15 cellular contexts compared by ENCODE assay signal in the genomic region with DNA sequence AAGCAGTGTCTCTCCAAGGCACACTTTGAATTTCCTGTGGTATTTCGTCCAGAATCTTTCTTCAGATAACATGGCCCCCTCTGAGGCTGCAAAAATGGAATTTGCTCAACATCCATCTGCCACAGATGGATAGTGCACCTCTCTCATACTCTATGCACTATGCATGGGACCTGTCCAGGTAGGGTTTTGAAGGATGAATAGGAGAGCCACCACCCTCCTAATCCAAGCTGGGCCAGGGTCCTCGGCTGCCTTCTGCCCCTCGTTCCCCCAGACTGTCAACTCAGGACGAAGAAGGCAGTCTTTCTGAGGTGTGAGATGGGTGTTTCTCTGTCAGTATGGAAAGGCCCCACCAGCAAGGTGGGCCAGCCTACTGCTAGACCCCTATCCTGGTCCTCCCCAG. TPM values are rescaled to one million over a fixed set of nuclear protein-coding genes. Genes with fewer than 3 reads are reported as not detected.
DNase-seq lines count a peak whose midpoint lies in the region; ATAC-seq, FAIRE-seq and TF ChIP-seq lines count a peak whose summit lies in the region.
"Had no signal": no experiment of that assay in that cellular context is flagged by ENCODE, and none has a peak within 500 bp of the region (broad histone marks: within the 10 kb centered on the region; RNA-seq: fewer than 3 reads in every experiment).

No MANE protein-coding gene starts in this region.

- H3K9me3 ChIP-seq in right atrium auricular region, result peaks cover 0 to 4% of the 10 kb centered on the region in 2 donors
- H3K9me3 ChIP-seq in H1 (ENCODE audit: insufficient read depth in 2 of 2, low read depth in 1 of 2, low read length in 1 of 2), result peaks cover 0 to 5% of the 10 kb centered on the region in 2 experiments; a peak in 2 of 4 replicates
- no peaks in the 10 kb centered on the region for H3K9me3 ChIP-seq in trophoblast cell (ENCODE audit: insufficient read depth, low read depth, low read length)
- H3K9me3 ChIP-seq in WERI-Rb-1 (ENCODE audit: severe bottlenecking), result no peaks in the 10 kb centered on the region

- peaks cover 7% of the 10 kb centered on the region for H3K4me1 Mint-ChIP-seq in stimulated activated effector memory CD8-positive, alpha-beta T cell treated with anti-CD3 and anti-CD28 coated beads, Interleukin-12 subunit alpha, Interleukin-12 subunit beta, amount 100 ng/mL, for 72 hours

- peak overlapping the region; percentile 97 for H4K91ac ChIP-seq in H1 (replicated peaks; ENCODE audit: insufficient read length, low read length)
- no peak overlapping the region for H4K91ac ChIP-seq in trophoblast cell (ENCODE audit: low read depth, low read length)

- H3K79me2 ChIP-seq in H1 (ENCODE audit: control insufficient read depth in 1 of 2, insufficient read depth in 2 of 2, low read length in 2 of 2) (peaks cover 19 to 28% of the 10 kb centered on the region in 2 experiments), trophoblast cell (ENCODE audit: control insufficient read depth, insufficient read depth, low read length, poor library complexity) (no peaks in the 10 kb centered on the region)

- H3K9me3 Mint-ChIP-seq in stimulated activated effector memory CD8-positive, alpha-beta T cell treated with anti-CD3 and anti-CD28 coated beads, Interleukin-12 subunit alpha, Interleukin-12 subunit beta, amount 100 ng/mL, for 72 hours, result no peaks in the 10 kb centered on the region

- no peak overlapping the region for H3K4me3 ChIP-seq in right atrium auricular region
- H3K4me3 ChIP-seq in H1 (ENCODE audit: extremely low read depth in 1 of 4, insufficient read depth in 2 of 4, low read depth in 3 of 4, low read length in 4 of 4), result no peak overlapping the region
- H3K4me3 ChIP-seq in trophoblast cell (ENCODE audit: low read depth, low read length), result no peak overlapping the region
- H3K4me3 ChIP-seq in WERI-Rb-1 (ENCODE audit: low read depth, low read length), result no peak overlapping the region
- H3K4me3 ChIP-seq: BLaER1 treated with 17β-estradiol and CSF1 and Interleukin-3, amounts not matched to agents 10 nM and 100 nM had no signal

- CTCF ChIA-PET in H1 (lab: Charles Lee; ENCODE audit: partially characterized antibody), result no interaction called here

- H3K14ac ChIP-seq in H1 (ENCODE audit: insufficient read length) (peak overlapping the region; percentile 25), trophoblast cell (ENCODE audit: low read length) (no peak overlapping the region)

- POLR2A ChIA-PET in H1 (lab: Charles Lee; ENCODE audit: partially characterized antibody), result interaction anchor here (2.0 kb wide), 1 partner anchor 28 kb away, joined by 4 read pairs; no protein-coding TSS in a partner anchor

- peak overlapping the region; percentile 67 for H2BK120ac ChIP-seq in H1 (replicated peaks; ENCODE audit: low read depth, low read length)
- H2BK120ac ChIP-seq in trophoblast cell (ENCODE audit: insufficient read depth, low read length, poor library complexity), result no peak overlapping the region

- TF ChIP-seq RAD21 in H1 (IDR thresholded peaks at IDR 0.05 in 1 of 2, conservative IDR thresholded peaks at IDR 0.05 in 1 of 2; ENCODE audit: low read depth in 2 of 2, low read length in 2 of 2), result no peak

- H2BK5ac ChIP-seq in H1 (ENCODE audit: low read depth, low read length), result peak overlapping the region; percentile 99; the same call in 1 of the 2 replicates
- no peak overlapping the region for H2BK5ac ChIP-seq in trophoblast cell (ENCODE audit: low read depth, low read length, poor library complexity)

- WGBS in H1 (ENCODE audit: extremely low coverage in 1 of 2, insufficient coverage in 1 of 2, insufficient read length in 1 of 2, insufficient replicate concordance in 2 of 2, low coverage in 1 of 2, low lambda C conversion rate in 2 of 2, missing lambda C conversion rate in 1 of 2), 2 experiments, result 57% methylated on average over 4 of the region's 4 CpGs; no CpG with 5 or more reads in 1 of the 2 experiments
- no CpG with 5 or more reads among the region's 4 CpGs for WGBS in trophoblast cell (ENCODE audit: extremely low coverage, insufficient coverage, insufficient read length)

- H3K27ac ChIP-seq in right atrium auricular region (no peak overlapping the region), H1 (ENCODE audit: low read depth, low read length) (no peak overlapping the region), trophoblast cell (ENCODE audit: low read depth, low read length) (no peak overlapping the region), WERI-Rb-1 (no peak overlapping the region)
- H3K27ac ChIP-seq: BLaER1 treated with 17β-estradiol and CSF1 and Interleukin-3, amounts not matched to agents 10 nM and 100 nM had no signal

- intact Hi-C loops in left cardiac atrium (cut with DNase I), result no loop called here

- H3K36me3 ChIP-seq in right atrium auricular region, result no peaks in the 10 kb centered on the region
- H3K36me3 ChIP-seq in H1 (ENCODE audit: control insufficient read depth in 2 of 4, insufficient read depth in 4 of 4, low read length in 3 of 4), result peaks cover 0 to 10% (median 9%) of the 10 kb centered on the region in 4 experiments; a peak in 5 of 8 replicates
- no peaks in the 10 kb centered on the region for H3K36me3 ChIP-seq in trophoblast cell (ENCODE audit: control insufficient read depth in 1 of 2, insufficient read depth in 2 of 2, low read length in 2 of 2)
- no peaks in the 10 kb centered on the region for H3K36me3 ChIP-seq in WERI-Rb-1
- H3K36me3 ChIP-seq: BLaER1 treated with 17β-estradiol and CSF1 and Interleukin-3, amounts not matched to agents 10 nM and 100 nM had no signal

- ATAC-seq in left cardiac atrium (no peak), GM21423 (IDR thresholded peaks at IDR 0.05; ENCODE audit: unreplicated experiment) (no peak)
- ATAC-seq in stimulated activated effector memory CD8-positive, alpha-beta T cell treated with anti-CD3 and anti-CD28 coated beads, Interleukin-12 subunit alpha, Interleukin-12 subunit beta, amount 100 ng/mL, for 72 hours, result no peak

- peak overlapping the region; percentile 79 for H3K4ac ChIP-seq in H1 (replicated peaks; ENCODE audit: insufficient read length, low read depth, low read length)
- no peak overlapping the region for H3K4ac ChIP-seq in trophoblast cell (ENCODE audit: low read depth, low read length)

- peak; percentile 1 for DNase-seq in left cardiac atrium
- no peak for DNase-seq in right atrium auricular region (ENCODE audit: low spot score)
- no peak for DNase-seq in H1 (ENCODE audit: low read depth in 1 of 2, low spot score in 2 of 2)
- DNase-seq in trophoblast cell, result no peak
- DNase-seq in WERI-Rb-1, result no peak
- no peak for DNase-seq in stimulated activated effector memory CD8-positive, alpha-beta T cell treated with anti-CD3 and anti-CD28 coated beads, Interleukin-12 subunit alpha, Interleukin-12 subunit beta, amount 100 ng/mL, for 72 hours (ENCODE audit: low spot score in 2 of 2)
- DNase-seq: ACHN; CD4-positive, CD25-positive, alpha-beta regulatory T cell; DMS53; GF-D8; GOT3; HCEC 1CT; IMR-90 had no signal

- no peak overlapping the region for H2BK15ac ChIP-seq in H1 (ENCODE audit: low read length)

- peak overlapping the region; percentile 97; the same call in 1 of the 2 replicates for H2BK12ac ChIP-seq in H1 (ENCODE audit: low read depth, low read length)
- no peak overlapping the region for H2BK12ac ChIP-seq in trophoblast cell (ENCODE audit: low read length)

- peaks cover 0 to 3% of the 10 kb centered on the region in 2 experiments for H4K20me1 ChIP-seq in H1 (replicated peaks in 1 of 2; ENCODE audit: control insufficient read depth in 1 of 2, insufficient read depth in 2 of 2, low read length in 2 of 2)
- H4K20me1 ChIP-seq: BLaER1 treated with 17β-estradiol and CSF1 and Interleukin-3, amounts not matched to agents 10 nM and 100 nM had no signal

- H4K12ac ChIP-seq in trophoblast cell (ENCODE audit: low read depth, low read length), result no peak overlapping the region

- H3K27me3 ChIP-seq in right atrium auricular region (no peaks in the 10 kb centered on the region), H1 (replicated peaks in 1 of 4; ENCODE audit: control insufficient read depth in 3 of 4, extremely low read depth in 1 of 4, insufficient read depth in 3 of 4, low read length in 3 of 4) (peaks cover 0 to 3% (median 0%) of the 10 kb centered on the region in 4 experiments; a peak in 1 of 7 replicates), trophoblast cell (ENCODE audit: insufficient read depth, low read length) (peaks cover 9% of the 10 kb centered on the region), WERI-Rb-1 (ENCODE audit: insufficient read depth, low read depth, severe bottlenecking) (no peaks in the 10 kb centered on the region)
- H3K27me3 ChIP-seq: BLaER1 treated with 17β-estradiol and CSF1 and Interleukin-3, amounts not matched to agents 10 nM and 100 nM had no signal

- H3K23me2 ChIP-seq in H1 (ENCODE audit: low read depth, low read length), result peaks cover 2% of the 10 kb centered on the region; the same call in 1 of the 2 replicates

- H3K79me1 ChIP-seq in H1 (ENCODE audit: low read depth, low read length), result peaks cover 2% of the 10 kb centered on the region; the same call in 1 of the 2 replicates
- no peaks in the 10 kb centered on the region for H3K79me1 ChIP-seq in trophoblast cell (ENCODE audit: low read length)

- no peak overlapping the region for H2AFZ ChIP-seq in H1 (ENCODE audit: low read length)
- H2AFZ ChIP-seq in trophoblast cell (ENCODE audit: insufficient read depth, low read length, poor library complexity), result no peak overlapping the region

- H3K9ac ChIP-seq in H1 (replicated peaks in 1 of 4; ENCODE audit: extremely low read depth in 1 of 4, low read depth in 3 of 4, low read length in 3 of 4) (no peak overlapping the region), trophoblast cell (ENCODE audit: low read length) (peak overlapping the region; percentile 67)
- H3K9ac ChIP-seq: BLaER1 treated with 17β-estradiol and CSF1 and Interleukin-3, amounts not matched to agents 10 nM and 100 nM had no signal

- H4K8ac ChIP-seq in H1 (ENCODE audit: extremely low read depth, insufficient read depth, low read length) (no peak overlapping the region), trophoblast cell (ENCODE audit: low read depth, low read length) (no peak overlapping the region)

- FAIRE-seq in H1 (lab: Jason Lieb, UNC), result no peak

- peak overlapping the region; percentile 100 for H2BK20ac ChIP-seq in H1 (ENCODE audit: low read length)

- H3K23ac ChIP-seq in H1 (ENCODE audit: insufficient read length), result no peak overlapping the region
- no peak overlapping the region for H3K23ac ChIP-seq in trophoblast cell (ENCODE audit: low read length)

- H2AK5ac ChIP-seq in H1 (ENCODE audit: low read depth, low read length) (peak overlapping the region; percentile 89), trophoblast cell (ENCODE audit: low read length) (no peak overlapping the region)

- H3K18ac ChIP-seq in H1 (ENCODE audit: extremely low read depth, low read length) (peak overlapping the region; percentile 68), trophoblast cell (ENCODE audit: low read length) (no peak overlapping the region)

- H3K4me2 ChIP-seq in H1 (ENCODE audit: insufficient read depth in 1 of 2, low read depth in 2 of 2, low read length in 2 of 2), result peak overlapping the region in 1 of 2 experiments; percentile 60; a peak in 2 of 4 replicates
- no peak overlapping the region for H3K4me2 ChIP-seq in trophoblast cell (ENCODE audit: low read length)
- H3K4me2 ChIP-seq: BLaER1 treated with 17β-estradiol and CSF1 and Interleukin-3, amounts not matched to agents 10 nM and 100 nM had no signal

- H3K56ac ChIP-seq in H1 (replicated peaks; ENCODE audit: insufficient read length, low read depth, low read length), result no peak overlapping the region

- no peak for TF ChIP-seq POLR2A in H1 (IDR thresholded peaks at IDR 0.05; ENCODE audit: control extremely low read depth in 1 of 2, low read depth in 2 of 2, low read length in 2 of 2)

- peak overlapping the region; percentile 54 for H4K5ac ChIP-seq in H1 (ENCODE audit: insufficient read length, low read depth, low read length)

- no peak overlapping the region for H3K27ac Mint-ChIP-seq in stimulated activated effector memory CD8-positive, alpha-beta T cell treated with anti-CD3 and anti-CD28 coated beads, Interleukin-12 subunit alpha, Interleukin-12 subunit beta, amount 100 ng/mL, for 72 hours
- H3K27ac Mint-ChIP-seq: CD4-positive, CD25-positive, alpha-beta regulatory T cell had no signal

- TF ChIP-seq CTCF in right atrium auricular region (IDR thresholded peaks at IDR 0.05) (no peak), H1 (IDR thresholded peaks at IDR 0.05; ENCODE audit: control extremely low read depth in 1 of 3, insufficient read depth in 1 of 3, low read depth in 1 of 3, low read length in 3 of 3) (no peak), WERI-Rb-1 (IDR thresholded peaks at IDR 0.05; ENCODE audit: low read depth, low read length) (no peak)

- no peak for TF ChIP-seq EP300 in H1 (IDR thresholded peaks at IDR 0.05; ENCODE audit: borderline replicate concordance in 1 of 2, low read depth in 2 of 2, low read length in 2 of 2)

- no peaks in the 10 kb centered on the region for H3K36me3 Mint-ChIP-seq in stimulated activated effector memory CD8-positive, alpha-beta T cell treated with anti-CD3 and anti-CD28 coated beads, Interleukin-12 subunit alpha, Interleukin-12 subunit beta, amount 100 ng/mL, for 72 hours
- H3K36me3 Mint-ChIP-seq: CD4-positive, CD25-positive, alpha-beta regulatory T cell had no signal

- no peak overlapping the region for H3K4me3 Mint-ChIP-seq in stimulated activated effector memory CD8-positive, alpha-beta T cell treated with anti-CD3 and anti-CD28 coated beads, Interleukin-12 subunit alpha, Interleukin-12 subunit beta, amount 100 ng/mL, for 72 hours
- H3K4me3 Mint-ChIP-seq: CD4-positive, CD25-positive, alpha-beta regulatory T cell had no signal

- peaks cover 0 to 13% of the 10 kb centered on the region in 2 donors for H3K4me1 ChIP-seq in right atrium auricular region
- peaks cover 17 to 32% (median 23%) of the 10 kb centered on the region in 4 experiments for H3K4me1 ChIP-seq in H1 (replicated peaks in 1 of 4; ENCODE audit: control insufficient read depth in 3 of 4, insufficient read depth in 4 of 4, low read length in 3 of 4)
- peaks cover 0 to 8% of the 10 kb centered on the region in 2 experiments for H3K4me1 ChIP-seq in trophoblast cell (ENCODE audit: control insufficient read depth in 1 of 2, insufficient read depth in 2 of 2, low read length in 2 of 2)

RNA-seq across cellular contexts. Expression of gene MN1, which starts 56.4 kb away (rescaled TPM):
- total RNA-seq in left cardiac atrium (10 to 100 TPM; 12.8 to 13.1 TPM), right atrium auricular region (10 to 100 TPM; 13.0 to 14.3 TPM)
- total RNA-seq in H1 (2021; fragmentation: NEBNext Ultra II Directional; extraction: Animal tissue kit (Norgen Biotek cat#: 25700)), result 4.9 and 5.2 TPM in 2 replicates
- 3.1 and 5.0 TPM in 2 replicates for polyA plus RNA-seq in H1 (2011; rRNA removed)
- polyA plus RNA-seq in H1 (2011; cell fraction: cytosol; rRNA removed), result 2.5 TPM
- polyA plus RNA-seq in H1 (2011; cell fraction: nucleus; rRNA removed), result 5.9 TPM
- 2.5 to 3.7 TPM (median 3.4 TPM) in 4 replicates for polyA plus RNA-seq in H1 (2012, experiment 1 of 2)
- 1.8 TPM for polyA plus RNA-seq in H1 (2012, experiment 2 of 2)
- polyA plus RNA-seq in H1 (2013, experiment 1 of 2), result 2.8 TPM
- 3.1 TPM for polyA plus RNA-seq in H1 (2013, experiment 2 of 2)
- 2.0 and 3.1 TPM in 2 replicates for polyA minus RNA-seq in H1 (2011; rRNA and poly(A)+ RNA removed)
- polyA minus RNA-seq in H1 (2011; cell fraction: cytosol; rRNA and poly(A)+ RNA removed), result 5.6 TPM
- polyA minus RNA-seq in H1 (2011; cell fraction: nucleus; rRNA and poly(A)+ RNA removed), result 3.3 TPM
- 3.3 and 4.1 TPM in 2 replicates for polyA plus RNA-seq in trophoblast cell (2013)
